19 cellular contexts compared by ENCODE assay signal in the genomic region with DNA sequence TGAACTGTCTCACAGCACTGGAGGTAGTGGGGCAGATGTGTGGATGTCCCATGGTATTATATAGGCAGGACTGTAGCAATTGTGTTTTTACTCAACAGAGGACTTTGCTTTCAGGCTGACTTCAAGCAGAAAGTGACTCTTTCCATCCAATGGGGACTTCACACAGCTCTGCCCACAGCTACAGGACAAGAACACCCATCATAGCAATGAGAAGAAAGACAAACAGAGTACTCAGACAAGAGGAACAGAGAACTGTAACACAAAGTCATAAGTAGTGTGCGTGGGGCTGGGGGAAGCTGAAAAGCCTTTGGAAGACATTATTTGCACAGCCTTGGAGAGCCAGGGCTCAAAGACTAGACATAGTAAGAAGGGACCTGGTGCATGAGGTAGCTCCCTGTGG.
DNase-seq lines count a peak whose midpoint lies in the region; ATAC-seq and TF ChIP-seq lines count a peak whose summit lies in the region.
"Had no signal": no experiment of that assay in that cellular context is flagged by ENCODE, and none has a peak within 500 bp of the region (broad histone marks: within the 10 kb centered on the region; RNA-seq: fewer than 3 reads in every experiment).

No MANE protein-coding gene starts in this region.

- H3K23ac ChIP-seq in mesenchymal stem cell (ENCODE audit: low read length in 2 of 2), result no peak overlapping the region

- peaks cover 0 to 5% (median 0%) of the 10 kb centered on the region in 4 donors for H3K4me1 ChIP-seq in esophagus muscularis mucosa
- peaks cover 6% of the 10 kb centered on the region for H3K4me1 ChIP-seq in mesenchymal stem cell (ENCODE audit: control insufficient read depth, insufficient read depth, low read depth, low read length)

- WGBS in esophagus muscularis mucosa, result 100% methylated on average over 1 of the region's 1 CpG
- WGBS in mesenchymal stem cell, result 98% methylated on average over 1 of the region's 1 CpG

- H2AFZ ChIP-seq in mesenchymal stem cell (ENCODE audit: low read depth, low read length), result no peak overlapping the region

- no peaks in the 10 kb centered on the region for H3K9me3 Mint-ChIP-seq in activated T-cell treated with anti-CD3 and anti-CD28 coated beads, Interleukin-2, amount 50 U/mL, for 24 hours

- no peak for TF ChIP-seq EP300 in esophagus muscularis mucosa (IDR thresholded peaks at IDR 0.05)

- no peak overlapping the region for H2BK5ac ChIP-seq in mesenchymal stem cell (ENCODE audit: low read depth, low read length, poor library complexity, severe bottlenecking)

- DNase-seq in activated T-cell treated with anti-CD3 and anti-CD28 coated beads, Interleukin-2, amount 50 U/mL, for 24 hours, result no peak
- no peak for DNase-seq in activated T-cell treated with anti-CD3 and anti-CD28 coated beads, Interleukin-2, amount 50 U/mL, for 1 hour
- DNase-seq in esophagus muscularis mucosa (ENCODE audit: extremely low spot score), result peak; percentile 85
- DNase-seq in mesenchymal stem cell, result no peak
- no peak for DNase-seq in NCI-H69 (lab: John Stamatoyannopoulos, UW)
- DNase-seq in NCI-H2196 (lab: John Stamatoyannopoulos, UW; ENCODE audit: unreplicated experiment), result no peak
- DNase-seq: DND-41, GDM1, KG1, NCI-H1436, NCI-H2029, NCI-H2171, NCI-H446 treated with DMSO at 0.1 percent for 48 hours, NCI-H748 treated with DMSO at 0.1 percent for 48 hours, RPMI8226, SIG-M5 had no signal

- no peak overlapping the region for H3K4ac ChIP-seq in mesenchymal stem cell (ENCODE audit: low read depth in 1 of 2, low read length in 2 of 2)

- H3K36me3 ChIP-seq in esophagus muscularis mucosa (peaks cover 11 to 78% (median 52%) of the 10 kb centered on the region in 4 donors), mesenchymal stem cell (ENCODE audit: control insufficient read depth in 1 of 2, insufficient read depth in 2 of 2, low read depth in 1 of 2, low read length in 2 of 2) (peaks cover 9 to 11% of the 10 kb centered on the region in 2 experiments)

- H3K4me2 ChIP-seq in mesenchymal stem cell (ENCODE audit: low read length, poor library complexity, severe bottlenecking), result no peak overlapping the region

- H2AK5ac ChIP-seq in mesenchymal stem cell (ENCODE audit: low read length, severe bottlenecking), result no peak overlapping the region

- H4K8ac ChIP-seq in mesenchymal stem cell (ENCODE audit: low read length), result no peak overlapping the region

- intact Hi-C loops in esophagus muscularis mucosa (cut with DNase I), result no loop called here

- TF ChIP-seq CTCF in esophagus muscularis mucosa (IDR thresholded peaks at IDR 0.05), result no peak

- no peak overlapping the region for H4K91ac ChIP-seq in mesenchymal stem cell (ENCODE audit: low read length)

- H3K18ac ChIP-seq in mesenchymal stem cell (ENCODE audit: low read depth in 1 of 2, low read length in 2 of 2), result no peak overlapping the region

- no peaks in the 10 kb centered on the region for H3K79me1 ChIP-seq in mesenchymal stem cell (replicated peaks; ENCODE audit: low read length, poor library complexity, severe bottlenecking)

- H2BK12ac ChIP-seq in mesenchymal stem cell (ENCODE audit: low read length in 2 of 2), result no peak overlapping the region

- H3K27ac ChIP-seq in esophagus muscularis mucosa (replicated peaks in 1 of 4) (no peak overlapping the region), mesenchymal stem cell (ENCODE audit: low read length, poor library complexity, severe bottlenecking) (no peak overlapping the region)

- H3K36me3 Mint-ChIP-seq in activated T-cell treated with anti-CD3 and anti-CD28 coated beads, Interleukin-2, amount 50 U/mL, for 24 hours (ENCODE audit: low read depth), result no peaks in the 10 kb centered on the region

- peak overlapping the region; percentile 38 for H3K27ac Mint-ChIP-seq in activated T-cell treated with anti-CD3 and anti-CD28 coated beads, Interleukin-2, amount 50 U/mL, for 24 hours

- H3K4me3 ChIP-seq in esophagus muscularis mucosa (no peak overlapping the region), mesenchymal stem cell (ENCODE audit: insufficient read depth in 1 of 2, low read depth in 1 of 2, low read length in 2 of 2) (no peak overlapping the region)

- peaks cover 53% of the 10 kb centered on the region for H3K4me1 Mint-ChIP-seq in activated T-cell treated with anti-CD3 and anti-CD28 coated beads, Interleukin-2, amount 50 U/mL, for 24 hours (ENCODE audit: low read depth)

- no peak overlapping the region for H2BK120ac ChIP-seq in mesenchymal stem cell (ENCODE audit: low read depth, low read length)

- no peak overlapping the region for H2BK15ac ChIP-seq in mesenchymal stem cell (ENCODE audit: low read depth, poor library complexity, severe bottlenecking)

- no peak for TF ChIP-seq POLR2A in esophagus muscularis mucosa (IDR thresholded peaks at IDR 0.05; ENCODE audit: low read depth)

- H3K9me3 ChIP-seq in esophagus muscularis mucosa, result no peaks in the 10 kb centered on the region
- H3K9me3 ChIP-seq in mesenchymal stem cell (ENCODE audit: control insufficient read depth, low read length), result no peaks in the 10 kb centered on the region

- H3K27me3 ChIP-seq in esophagus muscularis mucosa, result no peaks in the 10 kb centered on the region
- H3K27me3 ChIP-seq in mesenchymal stem cell (ENCODE audit: control insufficient read depth in 1 of 2, insufficient read depth in 1 of 2, low read length in 2 of 2), result no peaks in the 10 kb centered on the region

- no peak overlapping the region for H3K4me3 Mint-ChIP-seq in activated T-cell treated with anti-CD3 and anti-CD28 coated beads, Interleukin-2, amount 50 U/mL, for 24 hours

- ATAC-seq in GM19463 (IDR thresholded peaks at IDR 0.05; ENCODE audit: unreplicated experiment) (peak; percentile 28), HG02870 (IDR thresholded peaks at IDR 0.05; ENCODE audit: unreplicated experiment) (peak; percentile 42)
- ATAC-seq: HepG2 had no signal

- H3K14ac ChIP-seq in mesenchymal stem cell (ENCODE audit: low read length in 2 of 2), result no peak overlapping the region

- H3K9ac ChIP-seq in mesenchymal stem cell (ENCODE audit: low read length), result no peak overlapping the region

- H3K27me3 Mint-ChIP-seq in activated T-cell treated with anti-CD3 and anti-CD28 coated beads, Interleukin-2, amount 50 U/mL, for 24 hours, result no peaks in the 10 kb centered on the region
